21 cellular contexts compared by ENCODE assay signal in the genomic region with DNA sequence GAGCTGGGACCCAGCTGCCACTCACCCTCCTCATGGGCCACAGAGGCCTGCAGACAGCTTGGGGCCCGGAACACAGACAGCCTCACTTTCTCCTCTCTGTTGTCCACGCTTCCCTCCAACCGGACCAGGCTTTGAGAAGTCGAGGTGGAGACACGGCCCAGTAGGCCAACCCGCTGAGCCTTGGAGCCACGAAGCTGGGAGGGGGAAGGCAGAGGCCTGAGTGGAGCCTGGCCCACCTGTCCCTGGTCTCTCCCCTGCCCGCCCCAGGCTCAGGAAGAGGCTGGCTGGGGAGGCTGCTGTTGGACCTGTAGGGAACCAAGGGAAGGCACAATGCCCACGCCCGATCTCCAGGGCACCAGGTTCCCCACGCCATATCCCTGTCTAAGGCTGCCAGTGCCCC.
"Had no signal": no experiment of that assay in that cellular context is flagged by ENCODE, and none has a peak within 500 bp of the region (broad histone marks: within the 10 kb centered on the region; RNA-seq: fewer than 3 reads in every experiment).

No MANE protein-coding gene starts in this region.

- H3K4me1 ChIP-seq: adrenal gland, breast epithelium had no signal

- H3K9me3 ChIP-seq: adrenal gland, breast epithelium, pancreas, thyroid gland had no signal

- H3K27me3 ChIP-seq: adrenal gland, breast epithelium, neural progenitor cell, pancreas, thyroid gland had no signal

- H3K36me3 Mint-ChIP-seq: activated naive CD4-positive, alpha-beta T cell treated with anti-CD3 and anti-CD28 coated beads, Interleukin-2, amount 50 U/mL, for 72 hours; neural progenitor cell had no signal

- H3K4me2 ChIP-seq: neural progenitor cell had no signal

- DNase-seq: activated CD4-positive, alpha-beta T cell treated with anti-CD3 and anti-CD28 coated beads, Interleukin-2, amount 50 U/mL, for 1 hour; activated CD4-positive, CD25-positive, alpha-beta regulatory T cell treated with anti-CD3 and anti-CD28 coated beads, Interleukin-2, amount 50 U/mL, for 72 hours; activated CD8-positive, alpha-beta memory T cell treated with anti-CD3 and anti-CD28 coated beads, Interleukin-2, amount 50 U/mL, for 4 hours; activated effector memory CD4-positive, alpha-beta T cell treated with anti-CD3 and anti-CD28 coated beads, Interleukin-2, amount 50 U/mL, for 16 hours; activated T-cell treated with anti-CD3 and anti-CD28 coated beads, Interleukin-2, amount 50 U/mL, for 48 hours; adrenal gland; cerebellar nuclear complex; effector memory CD4-positive, alpha-beta T cell; hippocampal formation; islet precursor cell; stimulated activated CD4-positive, alpha-beta T cell treated with anti-CD3 and anti-CD28 coated beads, Interleukin-12 subunit alpha, Interleukin-12 subunit beta, amount 100 ng/mL, for 4 hours; stimulated activated CD4-positive, alpha-beta T cell treated with anti-CD3 and anti-CD28 coated beads, Interleukin-1b, Interleukin-23, amount 100 ng/mL, for 48 hours; stimulated activated naive CD4-positive, alpha-beta T cell treated with Interleukin-2 at 50 U/mL for 16 hours; SW 1271; T-helper 2 cell; thyroid gland had no signal

- H3K27ac Mint-ChIP-seq: activated naive CD4-positive, alpha-beta T cell treated with anti-CD3 and anti-CD28 coated beads, Interleukin-2, amount 50 U/mL, for 72 hours; neural progenitor cell had no signal

- H3K9ac ChIP-seq: neural progenitor cell had no signal

- H3K9me3 Mint-ChIP-seq: activated naive CD4-positive, alpha-beta T cell treated with anti-CD3 and anti-CD28 coated beads, Interleukin-2, amount 50 U/mL, for 72 hours; neural progenitor cell had no signal

- H3K4me3 Mint-ChIP-seq: neural progenitor cell had no signal

- H3K27ac ChIP-seq: adrenal gland, breast epithelium, neural progenitor cell, pancreas, thyroid gland, VCaP had no signal

- H3K36me3 ChIP-seq: adrenal gland, breast epithelium, neural progenitor cell, pancreas, thyroid gland had no signal

- H3K4me3 ChIP-seq: adrenal gland, breast epithelium, neural progenitor cell, pancreas, thyroid gland had no signal

- H2AFZ ChIP-seq: neural progenitor cell had no signal
